In genomic region chr2:100761365-100761764, GRCh38 we compare ENCODE assay signal across 33 cellular contexts. TPM values are rescaled to one million over a fixed set of nuclear protein-coding genes. Genes with fewer than 3 reads are reported as not detected.
"Had no signal": no experiment of that assay in that cellular context is flagged by ENCODE, and none has a peak within 500 bp of the region (broad histone marks: within the 10 kb centered on the region; RNA-seq: fewer than 3 reads in every experiment).

No MANE protein-coding gene starts in this region.

- DNase-seq: activated B cell treated with CpG ODN at 0.5 μM for 24 hours; activated CD4-positive, alpha-beta memory T cell treated with anti-CD3 and anti-CD28 coated beads, Interleukin-2, amount 10 ng/mL, durations not matched to agents 7 days and 5 days; activated CD4-positive, alpha-beta T cell treated with anti-CD3 and anti-CD28 coated beads for 4 hours; activated CD4-positive, CD25-positive, alpha-beta regulatory T cell treated with anti-CD3 and anti-CD28 coated beads, Interleukin-2, amount 50 U/mL, for 72 hours; activated CD8-positive, alpha-beta memory T cell treated with anti-CD3 and anti-CD28 coated beads for 24 hours; activated CD8-positive, alpha-beta memory T cell treated with anti-CD3 and anti-CD28 coated beads, Interleukin-2, amount 10 ng/mL, durations not matched to agents 7 days and 5 days; activated CD8-positive, alpha-beta memory T cell treated with anti-CD3 and anti-CD28 coated beads, Interleukin-2, amount 50 U/mL, for 48 hours; activated effector memory CD4-positive, alpha-beta T cell treated with Interleukin-2 at 50 U/mL for 16 hours; activated naive CD4-positive, alpha-beta T cell treated with anti-CD3 and anti-CD28 coated beads, Interleukin-2, amount 10 ng/mL, durations not matched to agents 7 days and 5 days; activated T-cell treated with anti-CD3 and anti-CD28 coated beads, Interleukin-2, amount 50 U/mL, for 48 hours; amniotic stem cell; aorta; brain microvascular endothelial cell; KG1; MM.1S; MV-4-11; NCI-H1092; NCI-H1417 treated with DMSO at 0.1 percent for 48 hours; NCI-H187 treated with DMSO at 0.1 percent for 48 hours; NCI-H510A; NCI-H526 treated with DMSO at 0.1 percent for 48 hours; NCI-H774; SIG-M5; T-cell; T-helper 2 cell; T-helper 9 cell had no signal

- H3K36me3 Mint-ChIP-seq: activated CD8-positive, alpha-beta memory T cell treated with anti-CD3 and anti-CD28 coated beads, Interleukin-2, amount 10 ng/mL, durations not matched to agents 7 days and 5 days; activated naive CD4-positive, alpha-beta T cell treated with anti-CD3 and anti-CD28 coated beads, Interleukin-2, amount 10 ng/mL, durations not matched to agents 7 days and 5 days; T-cell had no signal

- H3K4me3 Mint-ChIP-seq: activated B cell treated with CpG ODN at 0.5 μM for 24 hours; activated CD4-positive, alpha-beta memory T cell treated with anti-CD3 and anti-CD28 coated beads, Interleukin-2, amount 10 ng/mL, durations not matched to agents 7 days and 5 days; activated CD8-positive, alpha-beta memory T cell treated with anti-CD3 and anti-CD28 coated beads, Interleukin-2, amount 10 ng/mL, durations not matched to agents 7 days and 5 days; activated naive CD4-positive, alpha-beta T cell treated with anti-CD3 and anti-CD28 coated beads, Interleukin-2, amount 10 ng/mL, durations not matched to agents 7 days and 5 days; activated naive CD8-positive, alpha-beta T cell; central memory CD8-positive, alpha-beta T cell; T-cell had no signal

- H3K27ac ChIP-seq: brain microvascular endothelial cell, cardiac muscle cell, RWPE1, VCaP had no signal

- ATAC-seq: activated CD8-positive, alpha-beta memory T cell treated with anti-CD3 and anti-CD28 coated beads, Interleukin-2, amount 10 ng/mL, durations not matched to agents 7 days and 5 days; Right ventricle myocardium inferior; SK-N-SH treated with all-trans-retinoic acid at 6 μM for 48 hours; T-cell had no signal

- H3K27ac Mint-ChIP-seq: activated B cell treated with CpG ODN at 0.5 μM for 24 hours; activated CD4-positive, alpha-beta memory T cell treated with anti-CD3 and anti-CD28 coated beads, Interleukin-2, amount 10 ng/mL, durations not matched to agents 7 days and 5 days; activated CD8-positive, alpha-beta memory T cell treated with anti-CD3 and anti-CD28 coated beads, Interleukin-2, amount 10 ng/mL, durations not matched to agents 7 days and 5 days; activated naive CD4-positive, alpha-beta T cell treated with anti-CD3 and anti-CD28 coated beads, Interleukin-2, amount 10 ng/mL, durations not matched to agents 7 days and 5 days; activated naive CD8-positive, alpha-beta T cell; T-cell had no signal

- H3K27me3 Mint-ChIP-seq: activated naive CD8-positive, alpha-beta T cell had no signal

- H3K36me3 ChIP-seq: brain microvascular endothelial cell, cardiac muscle cell had no signal

- H3K4me3 ChIP-seq: cardiac muscle cell had no signal

- H3K27me3 ChIP-seq: brain microvascular endothelial cell, cardiac muscle cell had no signal

- H3K4me1 Mint-ChIP-seq: activated B cell treated with CpG ODN at 0.5 μM for 24 hours; activated CD4-positive, alpha-beta memory T cell treated with anti-CD3 and anti-CD28 coated beads, Interleukin-2, amount 10 ng/mL, durations not matched to agents 7 days and 5 days; activated CD8-positive, alpha-beta memory T cell treated with anti-CD3 and anti-CD28 coated beads, Interleukin-2, amount 10 ng/mL, durations not matched to agents 7 days and 5 days; activated naive CD4-positive, alpha-beta T cell treated with anti-CD3 and anti-CD28 coated beads, Interleukin-2, amount 10 ng/mL, durations not matched to agents 7 days and 5 days; central memory CD8-positive, alpha-beta T cell; T-cell had no signal

RNA-seq across cellular contexts. Expression of gene NPAS2, which starts 58.6 kb away (rescaled TPM):
- total RNA-seq: activated B cell treated with CpG ODN at 0.5 μM for 24 hours had no signal
